Comparison of ENCODE assay signal across 15 cellular contexts in genomic region chr9:69385474-69386091, GRCh38.
DNase-seq lines count a peak whose midpoint lies in the region; ATAC-seq, FAIRE-seq and TF ChIP-seq lines count a peak whose summit lies in the region.
"Had no signal": no experiment of that assay in that cellular context is flagged by ENCODE, and none has a peak within 500 bp of the region (broad histone marks: within the 10 kb centered on the region; RNA-seq: fewer than 3 reads in every experiment).

No MANE protein-coding gene starts in this region.

- H3K4me1 ChIP-seq in mesendoderm (ENCODE audit: control insufficient read depth, low read depth, low read length), result no peaks in the 10 kb centered on the region

- no peak overlapping the region for H3K56ac ChIP-seq in mesendoderm (ENCODE audit: low read length)

- H3K27ac ChIP-seq in mesendoderm (ENCODE audit: low read depth, low read length), result no peak overlapping the region
- H3K27ac ChIP-seq: thoracic aorta had no signal

- H3K4me3 ChIP-seq in bronchial epithelial cell (ENCODE audit: low read depth, low read length) (no peak overlapping the region), mesendoderm (ENCODE audit: low read length) (no peak overlapping the region)
- H3K4me3 ChIP-seq: thoracic aorta had no signal

- no peak overlapping the region for H3K18ac ChIP-seq in mesendoderm (ENCODE audit: low read length)

- no peak overlapping the region for H4K8ac ChIP-seq in mesendoderm (ENCODE audit: low read depth, low read length)

- no peak overlapping the region for H3K4ac ChIP-seq in mesendoderm (ENCODE audit: low read depth, low read length)

- no peaks in the 10 kb centered on the region for H3K79me2 ChIP-seq in mesendoderm (ENCODE audit: control insufficient read depth, insufficient read depth, low read length)

- TF ChIP-seq CTCF in bronchial epithelial cell (IDR thresholded peaks at IDR 0.05; ENCODE audit: insufficient read depth, low read length, severe bottlenecking), result no peak

- H3K9ac ChIP-seq in mesendoderm (ENCODE audit: low read length), result no peak overlapping the region

- no peaks in the 10 kb centered on the region for H3K79me1 ChIP-seq in mesendoderm (ENCODE audit: low read length)

- H3K4me2 ChIP-seq in mesendoderm (ENCODE audit: low read length), result no peak overlapping the region

- H2BK5ac ChIP-seq in mesendoderm (ENCODE audit: low read length), result no peak overlapping the region

- no peaks in the 10 kb centered on the region for H3K27me3 ChIP-seq in bronchial epithelial cell (ENCODE audit: control insufficient read depth, insufficient read depth, low read length)
- H3K27me3 ChIP-seq in mesendoderm (ENCODE audit: insufficient read depth, low read length, poor library complexity), result no peaks in the 10 kb centered on the region

- no peak overlapping the region for H2BK15ac ChIP-seq in mesendoderm (replicated peaks; ENCODE audit: low read depth)

- no peak overlapping the region for H3K23ac ChIP-seq in mesendoderm (ENCODE audit: low read length)

- H2AK5ac ChIP-seq in mesendoderm (ENCODE audit: low read length), result no peak overlapping the region

- DNase-seq in DMS79 treated with DMSO at 0.1 percent for 48 hours (lab: John Stamatoyannopoulos, UW) (peak; percentile 39), NCI-H146 (lab: John Stamatoyannopoulos, UW) (peak; percentile 75), bronchial epithelial cell (ENCODE audit: low read depth) (peak; percentile 50), mesendoderm (peak; percentile 96), NOMO-1 (lab: John Stamatoyannopoulos, UW; ENCODE audit: unreplicated experiment in 2 of 2) (no peak)
- DNase-seq in activated CD4-positive, alpha-beta T cell treated with anti-CD3 and anti-CD28 coated beads, Interleukin-2, amount 50 U/mL, for 4 hours, result no peak
- DNase-seq in stimulated activated CD4-positive, alpha-beta T cell treated with anti-CD3 and anti-CD28 coated beads, Interleukin-2, amount 100 ng/mL, for 48 hours, result no peak
- DNase-seq: activated CD4-positive, CD25-positive, alpha-beta regulatory T cell treated with anti-CD3 and anti-CD28 coated beads, Interleukin-2, amount 50 U/mL, for 72 hours; KBM-7; kidney glomerular epithelial cell; naive B cell; NCI-H2227 treated with DMSO at 0.1 percent for 48 hours; T-helper 1 cell had no signal

- no peak overlapping the region for H2BK120ac ChIP-seq in mesendoderm (ENCODE audit: low read depth, low read length)

- H3K36me3 ChIP-seq in bronchial epithelial cell (ENCODE audit: control insufficient read depth, insufficient read depth, low read length) (no peaks in the 10 kb centered on the region), mesendoderm (ENCODE audit: control insufficient read depth, insufficient read depth, low read length) (peaks cover 6% of the 10 kb centered on the region)
- H3K36me3 ChIP-seq: thoracic aorta had no signal

- no peak for FAIRE-seq in bronchial epithelial cell (lab: Jason Lieb, UNC)

- no peak overlapping the region for H4K5ac ChIP-seq in mesendoderm (ENCODE audit: low read length)

- no peak for ATAC-seq in HG02840 (IDR thresholded peaks at IDR 0.05; ENCODE audit: low FRiP score, unreplicated experiment)

- WGBS in mesendoderm (ENCODE audit: extremely low coverage, insufficient coverage, low lambda C conversion rate), result no CpG with 5 or more reads among the region's 6 CpGs

Comparison
In these comparisons a context has a peak if more than half of its experiments do, and no peak if none do; other contexts are left out.
1. DNase-seq: peak in DMS79 treated with DMSO at 0.1 percent for 48 hours (single experiment), NCI-H146 (single experiment), bronchial epithelial cell (single experiment) and mesendoderm (single experiment); none in activated CD4-positive, alpha-beta T cell treated with anti-CD3 and anti-CD28 coated beads, Interleukin-2, amount 50 U/mL, for 4 hours (0 of 2), stimulated activated CD4-positive, alpha-beta T cell treated with anti-CD3 and anti-CD28 coated beads, Interleukin-2, amount 100 ng/mL, for 48 hours (0 of 2) and NOMO-1 (0 of 2).